18 cellular contexts compared by ENCODE assay signal in genomic region chr7:112108984-112109383, GRCh38.
DNase-seq lines count a peak whose midpoint lies in the region; ATAC-seq and TF ChIP-seq lines count a peak whose summit lies in the region.
"Had no signal": no experiment of that assay in that cellular context is flagged by ENCODE, and none has a peak within 500 bp of the region (broad histone marks: within the 10 kb centered on the region; RNA-seq: fewer than 3 reads in every experiment).

No MANE protein-coding gene starts in this region.

- H3K36me3 ChIP-seq in ACC112 (ENCODE audit: insufficient read depth, low read length) (no peaks in the 10 kb centered on the region), GM23338 (ENCODE audit: insufficient read depth) (no peaks in the 10 kb centered on the region), left lung (no peaks in the 10 kb centered on the region)
- H3K36me3 ChIP-seq: Peyer's patch had no signal

- H3K79me2 ChIP-seq in ACC112 (ENCODE audit: control insufficient read depth, insufficient read depth, low read length, unreplicated experiment) (no peaks in the 10 kb centered on the region), GM23338 (replicated peaks; ENCODE audit: insufficient read depth) (peaks cover 45% of the 10 kb centered on the region)

- H2AFZ ChIP-seq in ACC112 (ENCODE audit: low read length, unreplicated experiment) (peak overlapping the region; percentile 6), GM23338 (no peak overlapping the region)

- H4K20me1 ChIP-seq in GM23338 (replicated peaks; ENCODE audit: insufficient read depth): no peaks in the 10 kb centered on the region

- intact Hi-C loops in dendritic cell treated with granulocyte-macrophage colony-stimulating factor and Interleukin-4, amounts not matched to agents 40 ng/mL and 50 ng/mL, for 4 days (cut with micrococcal nuclease): no loop called here
- intact Hi-C loops in left lung (cut with DNase I): no loop called here

- no peak overlapping the region for H3K27ac ChIP-seq in ACC112 (ENCODE audit: low read depth, low read length)
- no peak overlapping the region for H3K27ac ChIP-seq in GM23338 (ENCODE audit: low read depth)
- peak overlapping the region in 1 of 2 donors; percentile 4 for H3K27ac ChIP-seq in left lung
- H3K27ac ChIP-seq: C4-2B, Peyer's patch had no signal

- H3K4me3 Mint-ChIP-seq in GM23338: no peak overlapping the region
- no peak overlapping the region for H3K4me3 Mint-ChIP-seq in dendritic cell treated with granulocyte-macrophage colony-stimulating factor and Interleukin-4, amounts not matched to agents 40 ng/mL and 50 ng/mL, for 4 days

- TF ChIP-seq CTCF in GM23338 (conservative IDR thresholded peaks at IDR 0.05; ENCODE audit: low read depth in 2 of 2) (no peak), left lung (IDR thresholded peaks at IDR 0.05) (no peak)

- no peaks in the 10 kb centered on the region; the same call in 2 of the 3 replicates for H3K9me3 Mint-ChIP-seq in GM23338
- H3K9me3 Mint-ChIP-seq in dendritic cell treated with granulocyte-macrophage colony-stimulating factor and Interleukin-4, amounts not matched to agents 40 ng/mL and 50 ng/mL, for 4 days: no peaks in the 10 kb centered on the region

- H3K4me2 ChIP-seq in GM23338: no peak overlapping the region

- ATAC-seq in GM23338 (peak; percentile 57; the same call in 2 of the 3 replicates), left lobe of liver (peak; percentile 42), left lung (no peak), HG03175 (IDR thresholded peaks at IDR 0.05; ENCODE audit: unreplicated experiment) (no peak)

- H3F3A ChIP-seq in GM23338 (replicated peaks; ENCODE audit: low read depth): no peaks in the 10 kb centered on the region

- H3K4me1 Mint-ChIP-seq in GM23338: peaks cover 34% of the 10 kb centered on the region
- peaks cover 60% of the 10 kb centered on the region for H3K4me1 Mint-ChIP-seq in dendritic cell treated with granulocyte-macrophage colony-stimulating factor and Interleukin-4, amounts not matched to agents 40 ng/mL and 50 ng/mL, for 4 days (ENCODE audit: low read depth)

- no peaks in the 10 kb centered on the region for H3K9me3 ChIP-seq in left lung
- H3K9me3 ChIP-seq: Peyer's patch had no signal

- peak overlapping the region; percentile 2; the same call in 1 of the 2 replicates for H3K27ac Mint-ChIP-seq in GM23338
- H3K27ac Mint-ChIP-seq in dendritic cell treated with granulocyte-macrophage colony-stimulating factor and Interleukin-4, amounts not matched to agents 40 ng/mL and 50 ng/mL, for 4 days: peak overlapping the region; percentile 20

- H3K4me3 ChIP-seq in ACC112 (ENCODE audit: low read depth, low read length) (no peak overlapping the region), GM23338 (no peak overlapping the region), left lung (no peak overlapping the region)
- H3K4me3 ChIP-seq: Peyer's patch had no signal

- DNase-seq in GM23338 (ENCODE audit: low spot score) (no peak), left lobe of liver (ENCODE audit: low spot score) (no peak), left lung (no peak)
- no peak for DNase-seq in activated CD8-positive, alpha-beta memory T cell treated with anti-CD3 and anti-CD28 coated beads, Interleukin-2, amount 50 U/mL, for 4 hours
- DNase-seq: ACHN; DMS79 treated with DMSO at 0.1 percent for 48 hours; HCEC 1CT; KG1; NCI-H1417 treated with DMSO at 0.1 percent for 48 hours; NCI-H1930; NCI-H2171; NCI-H526 treated with DMSO at 0.1 percent for 48 hours; NK-92 treated with Interleukin-12 subunit alpha and Interleukin-12 subunit beta, amount 100 ng/mL, for 24 hours; Peyer's patch had no signal

- peaks cover 6% of the 10 kb centered on the region for H3K27me3 Mint-ChIP-seq in GM23338 (ENCODE audit: insufficient read depth, low read depth, poor library complexity)
- H3K27me3 Mint-ChIP-seq in dendritic cell treated with granulocyte-macrophage colony-stimulating factor and Interleukin-4, amounts not matched to agents 40 ng/mL and 50 ng/mL, for 4 days: no peaks in the 10 kb centered on the region

- no peaks in the 10 kb centered on the region for H3K27me3 ChIP-seq in ACC112 (ENCODE audit: insufficient read depth, low read length)
- no peaks in the 10 kb centered on the region for H3K27me3 ChIP-seq in GM23338 (ENCODE audit: insufficient read depth)
- no peaks in the 10 kb centered on the region for H3K27me3 ChIP-seq in left lung
- H3K27me3 ChIP-seq: Peyer's patch had no signal

- H3K4me1 ChIP-seq in ACC112 (ENCODE audit: control insufficient read depth, insufficient read depth, low read length, unreplicated experiment) (peaks cover under 1% of the 10 kb centered on the region), GM23338 (ENCODE audit: insufficient read depth) (peaks cover 9% of the 10 kb centered on the region), left lung (peaks cover 12 to 61% of the 10 kb centered on the region in 2 donors)
- H3K4me1 ChIP-seq: Peyer's patch had no signal

- no peaks in the 10 kb centered on the region for H3K36me3 Mint-ChIP-seq in GM23338 (ENCODE audit: low read depth)
- H3K36me3 Mint-ChIP-seq in dendritic cell treated with granulocyte-macrophage colony-stimulating factor and Interleukin-4, amounts not matched to agents 40 ng/mL and 50 ng/mL, for 4 days (ENCODE audit: low read depth): no peaks in the 10 kb centered on the region

- no peaks in the 10 kb centered on the region for H3K9me2 ChIP-seq in GM23338 (ENCODE audit: insufficient read depth)

TF ChIP-seq in GM23338, 12 proteins besides CTCF, POLR2A, EP300 and RAD21 (continues in another document):
- no peak for TF ChIP-seq EZH2 (IDR thresholded peaks at IDR 0.05; ENCODE audit: low read depth, unreplicated experiment)
- no peak for TF ChIP-seq CREB1 (CRISPR knock-in tag; IDR thresholded peaks at IDR 0.05; ENCODE audit: low read depth)
- no peak for TF ChIP-seq ZNF114 (CRISPR knock-in tag; IDR thresholded peaks at IDR 0.05)
- TF ChIP-seq EZH2phosphoT487 (IDR thresholded peaks at IDR 0.05; ENCODE audit: unreplicated experiment): no peak
- TF ChIP-seq STAT1 (IDR thresholded peaks at IDR 0.05; ENCODE audit: unreplicated experiment): no peak
- TF ChIP-seq POLR2AphosphoS5 (IDR thresholded peaks at IDR 0.05; ENCODE audit: low read depth): no peak
- no peak for TF ChIP-seq ETS1 (IDR thresholded peaks at IDR 0.05)
- no peak for TF ChIP-seq REST (IDR thresholded peaks at IDR 0.05; ENCODE audit: unreplicated experiment)
- TF ChIP-seq ZNF331 (CRISPR knock-in tag; IDR thresholded peaks at IDR 0.05; ENCODE audit: low read depth): no peak
- no peak for TF ChIP-seq JUNB (IDR thresholded peaks at IDR 0.05; ENCODE audit: unreplicated experiment)
- no peak for TF ChIP-seq NANOG (IDR thresholded peaks at IDR 0.05; ENCODE audit: borderline replicate concordance)

Comparison
In these comparisons a context has a peak if more than half of its experiments do, and no peak if none do; other contexts are left out.
1. ATAC-seq: peak in GM23338 (single experiment) and left lobe of liver (single experiment); none in left lung (single experiment) and HG03175 (single experiment).